In genomic region chr9:83656032-83656680, GRCh38 we compare ENCODE assay signal across 15 cellular contexts. TPM values are rescaled to one million over a fixed set of nuclear protein-coding genes. Genes with fewer than 3 reads are reported as not detected.
DNase-seq lines count a peak whose midpoint lies in the region; ATAC-seq, FAIRE-seq and TF ChIP-seq lines count a peak whose summit lies in the region.
"Had no signal": no experiment of that assay in that cellular context is flagged by ENCODE, and none has a peak within 500 bp of the region (broad histone marks: within the 10 kb centered on the region; RNA-seq: fewer than 3 reads in every experiment).

No MANE protein-coding gene starts in this region.

- TF ChIP-seq CTCF in OCI-LY3 (IDR thresholded peaks at IDR 0.05; ENCODE audit: low read depth, low read length), result no peak

- no peak overlapping the region for H3K4me3 ChIP-seq in OCI-LY3 (ENCODE audit: low read length)
- H3K4me3 ChIP-seq: lower lobe of right lung, SJSA1 had no signal

- H3K79me2 ChIP-seq in OCI-LY3 (ENCODE audit: low read length), result peaks cover 4% of the 10 kb centered on the region; the same call in 1 of the 2 replicates

- no peaks in the 10 kb centered on the region for H3K27me3 ChIP-seq in OCI-LY3 (ENCODE audit: low read depth, low read length)
- H3K27me3 ChIP-seq: BE2C, SJSA1 had no signal

- ATAC-seq in GM19035 (IDR thresholded peaks at IDR 0.05; ENCODE audit: unreplicated experiment), result peak; percentile 47
- peak; percentile 65 for ATAC-seq in HG02852 (IDR thresholded peaks at IDR 0.05; ENCODE audit: unreplicated experiment)
- ATAC-seq: lower lobe of right lung had no signal

- H2AFZ ChIP-seq in OCI-LY3 (ENCODE audit: low read depth, low read length), result no peak overlapping the region

- H3K36me3 ChIP-seq in OCI-LY3 (replicated peaks; ENCODE audit: low read depth, low read length), result peaks cover 71% of the 10 kb centered on the region

- DNase-seq in GM12891 (ENCODE audit: insufficient read length, low spot score), result no peak
- DNase-seq in substantia nigra (lab: John Stamatoyannopoulos, UW), result no peak
- DNase-seq in NCI-H1436 treated with DMSO at 0.1 percent for 48 hours (lab: John Stamatoyannopoulos, UW), result no peak
- DNase-seq in DMS 273 (lab: John Stamatoyannopoulos, UW; ENCODE audit: unreplicated experiment), result no peak
- no peak for DNase-seq in NCI-H2081 (lab: John Stamatoyannopoulos, UW)
- DNase-seq: activated naive CD4-positive, alpha-beta T cell treated with anti-CD3 and anti-CD28 coated beads for 36 hours; BE2C; lower lobe of right lung; nephron progenitor cell; stimulated activated CD8-positive, alpha-beta memory T cell treated with anti-CD3 and anti-CD28 coated beads, Interleukin-4, amount 100 ng/mL, for 48 hours had no signal

- FAIRE-seq in GM12891 (lab: Jason Lieb, UNC), result no peak
- FAIRE-seq: TTC549 had no signal

- H3K4me1 ChIP-seq in OCI-LY3 (ENCODE audit: low read length), result peaks cover 31% of the 10 kb centered on the region
- H3K4me1 ChIP-seq: BE2C, lower lobe of right lung, SJSA1 had no signal

- no peak for TF ChIP-seq POLR2A in GM12891 (IDR thresholded peaks at IDR 0.05; ENCODE audit: low read depth, low read length)

- peak overlapping the region; percentile 53 for H3K4me2 ChIP-seq in OCI-LY3 (ENCODE audit: low read length)

- no peak overlapping the region for H3K9ac ChIP-seq in OCI-LY3 (ENCODE audit: low read length)

- no peaks in the 10 kb centered on the region for H3K9me3 ChIP-seq in OCI-LY3 (ENCODE audit: insufficient read depth, low read length)
- H3K9me3 ChIP-seq: BE2C, lower lobe of right lung, SJSA1 had no signal

- H3K27ac ChIP-seq in OCI-LY3 (ENCODE audit: low read length) (peak overlapping the region; percentile 45), substantia nigra (ENCODE audit: low read depth, low read length, poor library complexity, severe bottlenecking) (no peak overlapping the region)
- H3K27ac ChIP-seq: lower lobe of right lung, SJSA1 had no signal

- peaks cover 19% of the 10 kb centered on the region; the same call in 1 of the 2 replicates for H4K20me1 ChIP-seq in OCI-LY3 (ENCODE audit: insufficient read depth, low read length)

TF ChIP-seq in GM12891, 5 proteins besides CTCF, POLR2A, EP300 and RAD21:
- peak; percentile 44; the same call in 1 of the 2 replicates for TF ChIP-seq SPI1 (IDR thresholded peaks at IDR 0.05; ENCODE audit: low read depth, low read length)
- TF ChIP-seq PAX5 (IDR thresholded peaks at IDR 0.05; ENCODE audit: insufficient read depth, low read length, severe bottlenecking), result no peak

RNA-seq across cellular contexts. Expression of gene IDNK, which starts 33.2 kb away (rescaled TPM):
- 10.2 TPM for polyA plus RNA-seq in GM12891 (2012; ENCODE audit: low read depth, missing spikeins)

RNA-seq across cellular contexts. Expression of gene UBQLN1, which starts 51.6 kb away (rescaled TPM):
- 27.5 TPM for polyA plus RNA-seq in GM12891 (2012; ENCODE audit: low read depth, missing spikeins)
